1 cellular context compared by ENCODE assay signal in the genomic region with DNA sequence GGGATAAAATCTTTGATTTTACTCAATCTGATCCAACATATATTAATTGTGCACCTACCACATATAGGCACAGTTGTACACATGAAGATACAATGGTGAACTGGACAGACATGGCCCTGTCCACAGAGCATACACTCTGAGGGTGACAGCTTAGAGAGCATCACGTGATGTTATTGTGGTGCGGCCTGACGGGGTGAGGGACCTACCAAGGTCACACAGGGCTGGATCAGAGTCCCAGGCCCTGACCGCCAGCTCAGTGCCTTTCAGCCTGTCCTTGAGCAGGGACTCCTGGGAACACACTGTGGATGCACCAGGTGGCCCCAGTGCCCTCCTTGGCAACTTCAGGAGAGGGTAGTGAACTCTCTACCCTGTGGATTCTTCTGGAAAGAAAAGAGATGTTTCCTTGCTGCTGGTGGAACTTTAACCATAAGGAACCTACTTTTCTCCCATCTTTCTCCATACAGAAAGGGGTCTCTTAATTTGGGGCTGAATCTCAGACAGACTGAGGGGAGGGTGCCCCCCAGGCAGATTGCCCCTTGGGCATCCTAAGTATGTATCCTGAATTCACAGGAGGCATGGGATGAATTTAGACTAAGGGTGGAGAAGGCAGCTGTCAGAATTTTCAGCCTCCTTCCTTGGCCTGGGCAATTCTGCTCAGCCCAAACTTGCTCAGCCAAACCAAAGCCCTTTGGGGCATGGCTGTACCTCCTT.
TF ChIP-seq lines count a peak whose summit lies in the region.

No MANE protein-coding gene starts in this region.

TF ChIP-seq in HepG2, 621 proteins besides CTCF, POLR2A, EP300 and RAD21 (continued from another document and continues in another):
- TF ChIP-seq, protein P1, sequence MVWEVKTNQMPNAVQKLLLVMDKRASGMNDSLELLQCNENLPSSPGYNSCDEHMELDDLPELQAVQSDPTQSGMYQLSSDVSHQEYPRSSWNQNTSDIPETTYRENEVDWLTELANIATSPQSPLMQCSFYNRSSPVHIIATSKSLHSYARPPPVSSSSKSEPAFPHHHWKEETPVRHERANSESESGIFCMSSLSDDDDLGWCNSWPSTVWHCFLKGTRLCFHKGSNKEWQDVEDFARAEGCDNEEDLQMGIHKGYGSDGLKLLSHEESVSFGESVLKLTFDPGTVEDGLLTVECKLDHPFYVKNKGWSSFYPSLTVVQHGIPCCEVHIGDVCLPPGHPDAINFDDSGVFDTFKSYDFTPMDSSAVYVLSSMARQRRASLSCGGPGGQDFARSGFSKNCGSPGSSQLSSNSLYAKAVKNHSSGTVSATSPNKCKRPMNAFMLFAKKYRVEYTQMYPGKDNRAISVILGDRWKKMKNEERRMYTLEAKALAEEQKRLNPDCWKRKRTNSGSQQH (CRISPR knock-in tag; IDR thresholded peaks at IDR 0.05; ENCODE audit: low read depth) = peak; percentile 42; the same call in 1 of the 2 replicates
- TF ChIP-seq ZFX (CRISPR knock-in tag; IDR thresholded peaks at IDR 0.05; ENCODE audit: low read depth) = peak; percentile 88
- TF ChIP-seq IRF2 (CRISPR knock-in tag; IDR thresholded peaks at IDR 0.05) = peak; percentile 93
- TF ChIP-seq CBFB (CRISPR knock-in tag; IDR thresholded peaks at IDR 0.05) = peak; percentile 17; the same call in 1 of the 2 replicates
- peak; percentile 90; the same call in 1 of the 2 replicates for TF ChIP-seq DNMT3B (CRISPR knock-in tag; conservative IDR thresholded peaks at IDR 0.05)
- peak; percentile 95; the same call in 1 of the 2 replicates for TF ChIP-seq FOXK1 (CRISPR knock-in tag; IDR thresholded peaks at IDR 0.05; ENCODE audit: borderline replicate concordance, low read depth)
- TF ChIP-seq, protein P2, sequence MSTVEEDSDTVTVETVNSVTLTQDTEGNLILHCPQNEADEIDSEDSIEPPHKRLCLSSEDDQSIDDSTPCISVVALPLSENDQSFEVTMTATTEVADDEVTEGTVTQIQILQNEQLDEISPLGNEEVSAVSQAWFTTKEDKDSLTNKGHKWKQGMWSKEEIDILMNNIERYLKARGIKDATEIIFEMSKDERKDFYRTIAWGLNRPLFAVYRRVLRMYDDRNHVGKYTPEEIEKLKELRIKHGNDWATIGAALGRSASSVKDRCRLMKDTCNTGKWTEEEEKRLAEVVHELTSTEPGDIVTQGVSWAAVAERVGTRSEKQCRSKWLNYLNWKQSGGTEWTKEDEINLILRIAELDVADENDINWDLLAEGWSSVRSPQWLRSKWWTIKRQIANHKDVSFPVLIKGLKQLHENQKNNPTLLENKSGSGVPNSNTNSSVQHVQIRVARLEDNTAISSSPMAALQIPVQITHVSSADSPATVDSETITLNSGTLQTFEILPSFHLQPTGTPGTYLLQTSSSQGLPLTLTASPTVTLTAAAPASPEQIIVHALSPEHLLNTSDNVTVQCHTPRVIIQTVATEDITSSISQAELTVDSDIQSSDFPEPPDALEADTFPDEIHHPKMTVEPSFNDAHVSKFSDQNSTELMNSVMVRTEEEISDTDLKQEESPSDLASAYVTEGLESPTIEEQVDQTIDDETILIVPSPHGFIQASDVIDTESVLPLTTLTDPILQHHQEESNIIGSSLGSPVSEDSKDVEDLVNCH (CRISPR knock-in tag; IDR thresholded peaks at IDR 0.05) = no peak
- TF ChIP-seq PHF20 (CRISPR knock-in tag; IDR thresholded peaks at IDR 0.05) = no peak; the same call in 1 of the 2 replicates
- TF ChIP-seq SOX13 (IDR thresholded peaks at IDR 0.05) = peak; percentile 63; the same call in 1 of the 2 replicates
- TF ChIP-seq SOX13 (CRISPR knock-in tag; conservative IDR thresholded peaks at IDR 0.05 in 1 of 2, IDR thresholded peaks at IDR 0.05 in 1 of 2) = peak in 1 of 2 experiments; percentile 92; a peak in 2 of 4 replicates
- TF ChIP-seq FOXA1 (IDR thresholded peaks at IDR 0.05) = no peak
- TF ChIP-seq FOXA1 (CRISPR knock-in tag; IDR thresholded peaks at IDR 0.05) = peak; percentile 53
- TF ChIP-seq THAP11 (CRISPR knock-in tag; IDR thresholded peaks at IDR 0.05) = peak; percentile 80
- TF ChIP-seq GABPA (IDR thresholded peaks at IDR 0.05; ENCODE audit: low read depth, low read length) = no peak
- TF ChIP-seq GABPA (CRISPR knock-in tag; IDR thresholded peaks at IDR 0.05; ENCODE audit: low read depth) = peak; percentile 65
- TF ChIP-seq ZNF101 (CRISPR knock-in tag; IDR thresholded peaks at IDR 0.05; ENCODE audit: borderline replicate concordance, low read depth) = peak; percentile 100
- TF ChIP-seq, protein P3, sequence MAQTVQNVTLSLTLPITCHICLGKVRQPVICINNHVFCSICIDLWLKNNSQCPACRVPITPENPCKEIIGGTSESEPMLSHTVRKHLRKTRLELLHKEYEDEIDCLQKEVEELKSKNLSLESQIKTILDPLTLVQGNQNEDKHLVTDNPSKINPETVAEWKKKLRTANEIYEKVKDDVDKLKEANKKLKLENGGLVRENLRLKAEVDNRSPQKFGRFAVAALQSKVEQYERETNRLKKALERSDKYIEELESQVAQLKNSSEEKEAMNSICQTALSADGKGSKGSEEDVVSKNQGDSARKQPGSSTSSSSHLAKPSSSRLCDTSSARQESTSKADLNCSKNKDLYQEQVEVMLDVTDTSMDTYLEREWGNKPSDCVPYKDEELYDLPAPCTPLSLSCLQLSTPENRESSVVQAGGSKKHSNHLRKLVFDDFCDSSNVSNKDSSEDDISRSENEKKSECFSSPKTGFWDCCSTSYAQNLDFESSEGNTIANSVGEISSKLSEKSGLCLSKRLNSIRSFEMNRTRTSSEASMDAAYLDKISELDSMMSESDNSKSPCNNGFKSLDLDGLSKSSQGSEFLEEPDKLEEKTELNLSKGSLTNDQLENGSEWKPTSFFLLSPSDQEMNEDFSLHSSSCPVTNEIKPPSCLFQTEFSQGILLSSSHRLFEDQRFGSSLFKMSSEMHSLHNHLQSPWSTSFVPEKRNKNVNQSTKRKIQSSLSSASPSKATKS (CRISPR knock-in tag; IDR thresholded peaks at IDR 0.05) = no peak
- TF ChIP-seq TEAD3 (CRISPR knock-in tag; optimal IDR thresholded peaks at IDR 0.05; ENCODE audit: borderline replicate concordance) = peak; percentile 86
- TF ChIP-seq ZFYVE20 (CRISPR knock-in tag; IDR thresholded peaks at IDR 0.05; ENCODE audit: borderline replicate concordance, low read depth) = no peak
- TF ChIP-seq STAG1 (CRISPR knock-in tag; IDR thresholded peaks at IDR 0.05) = peak; percentile 21; the same call in 1 of the 2 replicates
- TF ChIP-seq, protein P4, sequence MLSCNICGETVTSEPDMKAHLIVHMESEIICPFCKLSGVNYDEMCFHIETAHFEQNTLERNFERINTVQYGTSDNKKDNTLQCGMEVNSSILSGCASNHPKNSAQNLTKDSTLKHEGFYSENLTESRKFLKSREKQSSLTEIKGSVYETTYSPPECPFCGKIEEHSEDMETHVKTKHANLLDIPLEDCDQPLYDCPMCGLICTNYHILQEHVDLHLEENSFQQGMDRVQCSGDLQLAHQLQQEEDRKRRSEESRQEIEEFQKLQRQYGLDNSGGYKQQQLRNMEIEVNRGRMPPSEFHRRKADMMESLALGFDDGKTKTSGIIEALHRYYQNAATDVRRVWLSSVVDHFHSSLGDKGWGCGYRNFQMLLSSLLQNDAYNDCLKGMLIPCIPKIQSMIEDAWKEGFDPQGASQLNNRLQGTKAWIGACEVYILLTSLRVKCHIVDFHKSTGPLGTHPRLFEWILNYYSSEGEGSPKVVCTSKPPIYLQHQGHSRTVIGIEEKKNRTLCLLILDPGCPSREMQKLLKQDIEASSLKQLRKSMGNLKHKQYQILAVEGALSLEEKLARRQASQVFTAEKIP (CRISPR knock-in tag; IDR thresholded peaks at IDR 0.05; ENCODE audit: borderline replicate concordance) = no peak
- TF ChIP-seq ZNF878 (CRISPR knock-in tag; IDR thresholded peaks at IDR 0.05) = 0 out of 2 replicates have a peak, but pooled peaks have one; percentile 80
- TF ChIP-seq, protein P5, sequence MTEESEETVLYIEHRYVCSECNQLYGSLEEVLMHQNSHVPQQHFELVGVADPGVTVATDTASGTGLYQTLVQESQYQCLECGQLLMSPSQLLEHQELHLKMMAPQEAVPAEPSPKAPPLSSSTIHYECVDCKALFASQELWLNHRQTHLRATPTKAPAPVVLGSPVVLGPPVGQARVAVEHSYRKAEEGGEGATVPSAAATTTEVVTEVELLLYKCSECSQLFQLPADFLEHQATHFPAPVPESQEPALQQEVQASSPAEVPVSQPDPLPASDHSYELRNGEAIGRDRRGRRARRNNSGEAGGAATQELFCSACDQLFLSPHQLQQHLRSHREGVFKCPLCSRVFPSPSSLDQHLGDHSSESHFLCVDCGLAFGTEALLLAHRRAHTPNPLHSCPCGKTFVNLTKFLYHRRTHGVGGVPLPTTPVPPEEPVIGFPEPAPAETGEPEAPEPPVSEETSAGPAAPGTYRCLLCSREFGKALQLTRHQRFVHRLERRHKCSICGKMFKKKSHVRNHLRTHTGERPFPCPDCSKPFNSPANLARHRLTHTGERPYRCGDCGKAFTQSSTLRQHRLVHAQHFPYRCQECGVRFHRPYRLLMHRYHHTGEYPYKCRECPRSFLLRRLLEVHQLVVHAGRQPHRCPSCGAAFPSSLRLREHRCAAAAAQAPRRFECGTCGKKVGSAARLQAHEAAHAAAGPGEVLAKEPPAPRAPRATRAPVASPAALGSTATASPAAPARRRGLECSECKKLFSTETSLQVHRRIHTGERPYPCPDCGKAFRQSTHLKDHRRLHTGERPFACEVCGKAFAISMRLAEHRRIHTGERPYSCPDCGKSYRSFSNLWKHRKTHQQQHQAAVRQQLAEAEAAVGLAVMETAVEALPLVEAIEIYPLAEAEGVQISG (CRISPR knock-in tag; IDR thresholded peaks at IDR 0.05) = peak; percentile 87
- TF ChIP-seq, protein P6, sequence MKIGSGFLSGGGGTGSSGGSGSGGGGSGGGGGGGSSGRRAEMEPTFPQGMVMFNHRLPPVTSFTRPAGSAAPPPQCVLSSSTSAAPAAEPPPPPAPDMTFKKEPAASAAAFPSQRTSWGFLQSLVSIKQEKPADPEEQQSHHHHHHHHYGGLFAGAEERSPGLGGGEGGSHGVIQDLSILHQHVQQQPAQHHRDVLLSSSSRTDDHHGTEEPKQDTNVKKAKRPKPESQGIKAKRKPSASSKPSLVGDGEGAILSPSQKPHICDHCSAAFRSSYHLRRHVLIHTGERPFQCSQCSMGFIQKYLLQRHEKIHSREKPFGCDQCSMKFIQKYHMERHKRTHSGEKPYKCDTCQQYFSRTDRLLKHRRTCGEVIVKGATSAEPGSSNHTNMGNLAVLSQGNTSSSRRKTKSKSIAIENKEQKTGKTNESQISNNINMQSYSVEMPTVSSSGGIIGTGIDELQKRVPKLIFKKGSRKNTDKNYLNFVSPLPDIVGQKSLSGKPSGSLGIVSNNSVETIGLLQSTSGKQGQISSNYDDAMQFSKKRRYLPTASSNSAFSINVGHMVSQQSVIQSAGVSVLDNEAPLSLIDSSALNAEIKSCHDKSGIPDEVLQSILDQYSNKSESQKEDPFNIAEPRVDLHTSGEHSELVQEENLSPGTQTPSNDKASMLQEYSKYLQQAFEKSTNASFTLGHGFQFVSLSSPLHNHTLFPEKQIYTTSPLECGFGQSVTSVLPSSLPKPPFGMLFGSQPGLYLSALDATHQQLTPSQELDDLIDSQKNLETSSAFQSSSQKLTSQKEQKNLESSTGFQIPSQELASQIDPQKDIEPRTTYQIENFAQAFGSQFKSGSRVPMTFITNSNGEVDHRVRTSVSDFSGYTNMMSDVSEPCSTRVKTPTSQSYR (CRISPR knock-in tag; IDR thresholded peaks at IDR 0.05; ENCODE audit: borderline replicate concordance) = peak; percentile 91
- TF ChIP-seq, protein P7, sequence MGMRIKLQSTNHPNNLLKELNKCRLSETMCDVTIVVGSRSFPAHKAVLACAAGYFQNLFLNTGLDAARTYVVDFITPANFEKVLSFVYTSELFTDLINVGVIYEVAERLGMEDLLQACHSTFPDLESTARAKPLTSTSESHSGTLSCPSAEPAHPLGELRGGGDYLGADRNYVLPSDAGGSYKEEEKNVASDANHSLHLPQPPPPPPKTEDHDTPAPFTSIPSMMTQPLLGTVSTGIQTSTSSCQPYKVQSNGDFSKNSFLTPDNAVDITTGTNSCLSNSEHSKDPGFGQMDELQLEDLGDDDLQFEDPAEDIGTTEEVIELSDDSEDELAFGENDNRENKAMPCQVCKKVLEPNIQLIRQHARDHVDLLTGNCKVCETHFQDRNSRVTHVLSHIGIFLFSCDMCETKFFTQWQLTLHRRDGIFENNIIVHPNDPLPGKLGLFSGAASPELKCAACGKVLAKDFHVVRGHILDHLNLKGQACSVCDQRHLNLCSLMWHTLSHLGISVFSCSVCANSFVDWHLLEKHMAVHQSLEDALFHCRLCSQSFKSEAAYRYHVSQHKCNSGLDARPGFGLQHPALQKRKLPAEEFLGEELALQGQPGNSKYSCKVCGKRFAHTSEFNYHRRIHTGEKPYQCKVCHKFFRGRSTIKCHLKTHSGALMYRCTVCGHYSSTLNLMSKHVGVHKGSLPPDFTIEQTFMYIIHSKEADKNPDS (CRISPR knock-in tag; IDR thresholded peaks at IDR 0.05) = no peak; the same call in none of the 2 replicates
- peak; percentile 56; the same call in 1 of the 2 replicates for TF ChIP-seq MBNL3 (CRISPR knock-in tag; conservative IDR thresholded peaks at IDR 0.05)
- 0 out of 2 replicates have a peak, but pooled peaks have one; percentile 19 for TF ChIP-seq HOXA5 (CRISPR knock-in tag; IDR thresholded peaks at IDR 0.05)
- TF ChIP-seq HMG20A (CRISPR knock-in tag; IDR thresholded peaks at IDR 0.05; ENCODE audit: borderline replicate concordance) = peak; percentile 84
- TF ChIP-seq, protein P8, sequence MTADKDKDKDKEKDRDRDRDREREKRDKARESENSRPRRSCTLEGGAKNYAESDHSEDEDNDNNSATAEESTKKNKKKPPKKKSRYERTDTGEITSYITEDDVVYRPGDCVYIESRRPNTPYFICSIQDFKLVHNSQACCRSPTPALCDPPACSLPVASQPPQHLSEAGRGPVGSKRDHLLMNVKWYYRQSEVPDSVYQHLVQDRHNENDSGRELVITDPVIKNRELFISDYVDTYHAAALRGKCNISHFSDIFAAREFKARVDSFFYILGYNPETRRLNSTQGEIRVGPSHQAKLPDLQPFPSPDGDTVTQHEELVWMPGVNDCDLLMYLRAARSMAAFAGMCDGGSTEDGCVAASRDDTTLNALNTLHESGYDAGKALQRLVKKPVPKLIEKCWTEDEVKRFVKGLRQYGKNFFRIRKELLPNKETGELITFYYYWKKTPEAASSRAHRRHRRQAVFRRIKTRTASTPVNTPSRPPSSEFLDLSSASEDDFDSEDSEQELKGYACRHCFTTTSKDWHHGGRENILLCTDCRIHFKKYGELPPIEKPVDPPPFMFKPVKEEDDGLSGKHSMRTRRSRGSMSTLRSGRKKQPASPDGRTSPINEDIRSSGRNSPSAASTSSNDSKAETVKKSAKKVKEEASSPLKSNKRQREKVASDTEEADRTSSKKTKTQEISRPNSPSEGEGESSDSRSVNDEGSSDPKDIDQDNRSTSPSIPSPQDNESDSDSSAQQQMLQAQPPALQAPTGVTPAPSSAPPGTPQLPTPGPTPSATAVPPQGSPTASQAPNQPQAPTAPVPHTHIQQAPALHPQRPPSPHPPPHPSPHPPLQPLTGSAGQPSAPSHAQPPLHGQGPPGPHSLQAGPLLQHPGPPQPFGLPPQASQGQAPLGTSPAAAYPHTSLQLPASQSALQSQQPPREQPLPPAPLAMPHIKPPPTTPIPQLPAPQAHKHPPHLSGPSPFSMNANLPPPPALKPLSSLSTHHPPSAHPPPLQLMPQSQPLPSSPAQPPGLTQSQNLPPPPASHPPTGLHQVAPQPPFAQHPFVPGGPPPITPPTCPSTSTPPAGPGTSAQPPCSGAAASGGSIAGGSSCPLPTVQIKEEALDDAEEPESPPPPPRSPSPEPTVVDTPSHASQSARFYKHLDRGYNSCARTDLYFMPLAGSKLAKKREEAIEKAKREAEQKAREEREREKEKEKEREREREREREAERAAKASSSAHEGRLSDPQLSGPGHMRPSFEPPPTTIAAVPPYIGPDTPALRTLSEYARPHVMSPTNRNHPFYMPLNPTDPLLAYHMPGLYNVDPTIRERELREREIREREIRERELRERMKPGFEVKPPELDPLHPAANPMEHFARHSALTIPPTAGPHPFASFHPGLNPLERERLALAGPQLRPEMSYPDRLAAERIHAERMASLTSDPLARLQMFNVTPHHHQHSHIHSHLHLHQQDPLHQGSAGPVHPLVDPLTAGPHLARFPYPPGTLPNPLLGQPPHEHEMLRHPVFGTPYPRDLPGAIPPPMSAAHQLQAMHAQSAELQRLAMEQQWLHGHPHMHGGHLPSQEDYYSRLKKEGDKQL (CRISPR knock-in tag; IDR thresholded peaks at IDR 0.05; ENCODE audit: low read depth) = peak; percentile 57; the same call in 1 of the 2 replicates
